1 cellular context compared by ENCODE assay signal in the genomic region with DNA sequence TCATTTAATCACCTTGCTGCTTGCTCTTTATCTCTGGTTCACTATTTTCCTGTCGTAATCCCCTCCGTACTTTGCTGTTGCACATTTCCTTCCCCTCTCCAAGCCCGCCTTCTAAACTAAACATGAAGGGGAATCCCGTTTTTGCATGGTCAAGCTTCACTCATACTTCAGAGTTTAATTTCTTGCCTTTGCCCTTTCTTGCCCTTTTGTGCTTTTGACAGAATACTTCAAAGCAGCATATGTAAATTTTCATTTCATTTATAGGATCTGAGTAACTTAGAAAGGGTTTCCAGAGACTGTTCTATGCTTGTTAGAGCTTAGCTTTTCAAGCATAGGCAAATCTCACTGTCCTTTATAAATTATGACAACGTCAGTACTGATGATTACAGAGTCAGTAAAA.
TF ChIP-seq lines count a peak whose summit lies in the region.

No MANE protein-coding gene starts in this region.

TF ChIP-seq in GM12878, 131 proteins besides CTCF, POLR2A, EP300 and RAD21 (continued from another document):
- TF ChIP-seq, protein P1, sequence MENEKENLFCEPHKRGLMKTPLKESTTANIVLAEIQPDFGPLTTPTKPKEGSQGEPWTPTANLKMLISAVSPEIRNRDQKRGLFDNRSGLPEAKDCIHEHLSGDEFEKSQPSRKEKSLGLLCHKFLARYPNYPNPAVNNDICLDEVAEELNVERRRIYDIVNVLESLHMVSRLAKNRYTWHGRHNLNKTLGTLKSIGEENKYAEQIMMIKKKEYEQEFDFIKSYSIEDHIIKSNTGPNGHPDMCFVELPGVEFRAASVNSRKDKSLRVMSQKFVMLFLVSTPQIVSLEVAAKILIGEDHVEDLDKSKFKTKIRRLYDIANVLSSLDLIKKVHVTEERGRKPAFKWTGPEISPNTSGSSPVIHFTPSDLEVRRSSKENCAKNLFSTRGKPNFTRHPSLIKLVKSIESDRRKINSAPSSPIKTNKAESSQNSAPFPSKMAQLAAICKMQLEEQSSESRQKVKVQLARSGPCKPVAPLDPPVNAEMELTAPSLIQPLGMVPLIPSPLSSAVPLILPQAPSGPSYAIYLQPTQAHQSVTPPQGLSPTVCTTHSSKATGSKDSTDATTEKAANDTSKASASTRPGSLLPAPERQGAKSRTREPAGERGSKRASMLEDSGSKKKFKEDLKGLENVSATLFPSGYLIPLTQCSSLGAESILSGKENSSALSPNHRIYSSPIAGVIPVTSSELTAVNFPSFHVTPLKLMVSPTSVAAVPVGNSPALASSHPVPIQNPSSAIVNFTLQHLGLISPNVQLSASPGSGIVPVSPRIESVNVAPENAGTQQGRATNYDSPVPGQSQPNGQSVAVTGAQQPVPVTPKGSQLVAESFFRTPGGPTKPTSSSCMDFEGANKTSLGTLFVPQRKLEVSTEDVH (IDR thresholded peaks at IDR 0.05; ENCODE audit: low read depth, partially characterized antibody), result no peak
- TF ChIP-seq CBX3 (IDR thresholded peaks at IDR 0.05; ENCODE audit: borderline replicate concordance, low read depth), result no peak
- TF ChIP-seq NR2C2 (IDR thresholded peaks at IDR 0.05; ENCODE audit: borderline replicate concordance, control insufficient read depth, insufficient read length, low read depth), result no peak
- TF ChIP-seq NRF1 (conservative IDR thresholded peaks at IDR 0.05; ENCODE audit: low read depth, low read length), result no peak
- peak; percentile 83 for TF ChIP-seq TCF7 (IDR thresholded peaks at IDR 0.05; ENCODE audit: borderline replicate concordance)
- TF ChIP-seq GABPA (IDR thresholded peaks at IDR 0.05; ENCODE audit: low read depth), result no peak
TF ChIP-seq in GM12878: peak in this region for 16.
